19 cellular contexts compared by ENCODE assay signal in the genomic region with DNA sequence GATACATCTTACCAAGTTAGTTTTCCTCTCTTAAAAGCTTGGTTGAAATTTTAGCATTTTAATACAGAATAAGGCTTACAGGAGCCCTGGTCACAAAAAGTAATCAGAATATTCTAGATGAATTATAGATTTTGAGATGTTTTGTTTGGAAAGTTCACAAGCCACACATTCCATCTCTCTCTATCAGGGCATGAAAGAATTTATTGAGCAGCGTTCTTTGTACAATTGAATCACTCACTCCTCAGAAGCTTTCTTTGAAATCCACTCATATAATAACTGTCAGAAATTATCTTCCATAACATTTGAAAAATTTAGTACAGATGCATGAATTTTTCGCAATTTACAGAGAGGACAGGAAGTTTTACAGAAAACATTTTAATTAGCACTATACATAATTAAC.
"Had no signal": no experiment of that assay in that cellular context is flagged by ENCODE, and none has a peak within 500 bp of the region (broad histone marks: within the 10 kb centered on the region; RNA-seq: fewer than 3 reads in every experiment).

No MANE protein-coding gene starts in this region.

- ATAC-seq: lower lobe of right lung; naive thymus-derived CD8-positive, alpha-beta T cell; psoas muscle; right lobe of liver; stimulated activated effector memory CD8-positive, alpha-beta T cell treated with anti-CD3 and anti-CD28 coated beads, Interleukin-12 subunit alpha, Interleukin-12 subunit beta, amount 100 ng/mL, for 72 hours; stimulated activated naive CD8-positive, alpha-beta T cell treated with anti-CD3 and anti-CD28 coated beads, Interleukin-15, amount 100 ng/mL, for 72 hours had no signal

- DNase-seq: hypothalamus; immature natural killer cell; islet precursor cell; lower lobe of right lung; mammary epithelial cell; mesenchymal stem cell; naive thymus-derived CD8-positive, alpha-beta T cell; occipital lobe; psoas muscle; right lobe of liver; stimulated activated CD4-positive, alpha-beta T cell treated with anti-CD3 and anti-CD28 coated beads, Interleukin-4, amount 100 ng/mL, for 24 hours; stimulated activated naive CD4-positive, alpha-beta T cell; stimulated activated naive CD8-positive, alpha-beta T cell treated with anti-CD3 and anti-CD28 coated beads, Interleukin-15, amount 100 ng/mL, for 72 hours; substantia nigra; testis; thyroid gland; transverse colon; upper lobe of left lung had no signal
